ENCODE assay signal across 14 cellular contexts in genomic region chrX:48492293-48492910, GRCh38. TPM values are rescaled to one million over a fixed set of nuclear protein-coding genes. Genes with fewer than 3 reads are reported as not detected.
DNase-seq lines count a peak whose midpoint lies in the region; TF ChIP-seq lines count a peak whose summit lies in the region.
"Had no signal": no experiment of that assay in that cellular context is flagged by ENCODE, and none has a peak within 500 bp of the region (broad histone marks: within the 10 kb centered on the region; RNA-seq: fewer than 3 reads in every experiment).

No MANE protein-coding gene starts in this region.

- H3K9me3 ChIP-seq in skeletal muscle satellite cell (replicated peaks; ENCODE audit: low read length) = no peaks in the 10 kb centered on the region
- H3K9me3 ChIP-seq in CD8-positive, alpha-beta memory T cell (ENCODE audit: low read length) = no peaks in the 10 kb centered on the region

- peaks cover 51% of the 10 kb centered on the region for H3K4me1 ChIP-seq in skeletal muscle satellite cell (ENCODE audit: control insufficient read depth, insufficient read depth, low read length)
- no peaks in the 10 kb centered on the region for H3K4me1 ChIP-seq in CD8-positive, alpha-beta memory T cell (ENCODE audit: insufficient read depth, low read length)
- H3K4me1 ChIP-seq: stomach had no signal

- TF ChIP-seq CTCF in HFFc6 (IDR thresholded peaks at IDR 0.05) (no peak), RWPE1 (conservative IDR thresholded peaks at IDR 0.05; ENCODE audit: low read depth) (no peak)

- no peak overlapping the region for H3K4me3 ChIP-seq in skeletal muscle satellite cell (ENCODE audit: low read length)
- no peak overlapping the region for H3K4me3 ChIP-seq in CD8-positive, alpha-beta memory T cell (ENCODE audit: low read length)
- H3K4me3 ChIP-seq: stomach had no signal

- no peak overlapping the region for H3K4me3 Mint-ChIP-seq in HFFc6
- no peak overlapping the region for H3K4me3 Mint-ChIP-seq in CD8-positive, alpha-beta memory T cell
- no peak overlapping the region for H3K4me3 Mint-ChIP-seq in activated T-helper 2 cell treated with anti-CD3 and anti-CD28 coated beads, Interferon-gamma antibody, Interleukin-2, Interleukin-4, amounts not matched to agents 10 μg/mL and 5 μg/mL and 100 μg/mL, durations not matched to agents 14 hours and 24 hours and 36 hours (ENCODE audit: low read depth)

- CTCF ChIA-PET in RWPE1 (lab: Yijun Ruan, JAX) = no interaction called here
- CTCF ChIA-PET in CD8-positive, alpha-beta memory T cell (lab: Charles Lee) = no interaction called here

- peak overlapping the region; percentile 90 for H3K27ac Mint-ChIP-seq in HFFc6
- no peak overlapping the region for H3K27ac Mint-ChIP-seq in CD8-positive, alpha-beta memory T cell
- no peak overlapping the region for H3K27ac Mint-ChIP-seq in activated T-helper 2 cell treated with anti-CD3 and anti-CD28 coated beads, Interferon-gamma antibody, Interleukin-2, Interleukin-4, amounts not matched to agents 10 μg/mL and 5 μg/mL and 100 μg/mL, durations not matched to agents 14 hours and 24 hours and 36 hours

- H3K9ac ChIP-seq in skeletal muscle satellite cell (ENCODE audit: low read depth, low read length) = peak overlapping the region; percentile 56

- H3K27ac ChIP-seq in RWPE1 = peak overlapping the region; percentile 94
- H3K27ac ChIP-seq in CD8-positive, alpha-beta memory T cell (ENCODE audit: low read depth, low read length) = no peak overlapping the region
- H3K27ac ChIP-seq: stomach had no signal

- POLR2A ChIA-PET in RWPE1 (lab: Yijun Ruan, JAX; ENCODE audit: low non-redundant PET) = no interaction called here
- POLR2A ChIA-PET in CD8-positive, alpha-beta memory T cell (lab: Charles Lee) = no interaction called here

- H3K4me2 ChIP-seq in skeletal muscle satellite cell (ENCODE audit: low read length) = peak overlapping the region; percentile 58

- no peaks in the 10 kb centered on the region for H3K36me3 ChIP-seq in skeletal muscle satellite cell (ENCODE audit: insufficient read depth, low read length)
- H3K36me3 ChIP-seq in CD8-positive, alpha-beta memory T cell (ENCODE audit: insufficient read depth, low read length) = no peaks in the 10 kb centered on the region
- H3K36me3 ChIP-seq: stomach had no signal

- peaks cover 42% of the 10 kb centered on the region for H3K4me1 Mint-ChIP-seq in HFFc6 (ENCODE audit: low read depth)
- H3K4me1 Mint-ChIP-seq in CD8-positive, alpha-beta memory T cell = no peaks in the 10 kb centered on the region
- no peaks in the 10 kb centered on the region for H3K4me1 Mint-ChIP-seq in activated T-helper 2 cell treated with anti-CD3 and anti-CD28 coated beads, Interferon-gamma antibody, Interleukin-2, Interleukin-4, amounts not matched to agents 10 μg/mL and 5 μg/mL and 100 μg/mL, durations not matched to agents 14 hours and 24 hours and 36 hours (ENCODE audit: low read depth)

- intact Hi-C loops in activated T-helper 2 cell treated with anti-CD3 and anti-CD28 coated beads, Interferon-gamma antibody, Interleukin-2, Interleukin-4, amounts not matched to agents 10 μg/mL and 5 μg/mL and 100 μg/mL, durations not matched to agents 14 hours and 24 hours and 36 hours (cut with micrococcal nuclease) = no loop called here

- no peaks in the 10 kb centered on the region for H3K9me3 Mint-ChIP-seq in HFFc6
- H3K9me3 Mint-ChIP-seq in CD8-positive, alpha-beta memory T cell = peaks cover 0 to 2% (median 0%) of the 10 kb centered on the region in 5 donors
- H3K9me3 Mint-ChIP-seq in activated T-helper 2 cell treated with anti-CD3 and anti-CD28 coated beads, Interferon-gamma antibody, Interleukin-2, Interleukin-4, amounts not matched to agents 10 μg/mL and 5 μg/mL and 100 μg/mL, durations not matched to agents 14 hours and 24 hours and 36 hours = no peaks in the 10 kb centered on the region

- H3K36me3 Mint-ChIP-seq in HFFc6 (ENCODE audit: low read depth) = no peaks in the 10 kb centered on the region
- H3K36me3 Mint-ChIP-seq in CD8-positive, alpha-beta memory T cell = peaks cover 0 to under 1% (median 0%) of the 10 kb centered on the region in 3 donors
- peaks cover under 1% of the 10 kb centered on the region for H3K36me3 Mint-ChIP-seq in activated T-helper 2 cell treated with anti-CD3 and anti-CD28 coated beads, Interferon-gamma antibody, Interleukin-2, Interleukin-4, amounts not matched to agents 10 μg/mL and 5 μg/mL and 100 μg/mL, durations not matched to agents 14 hours and 24 hours and 36 hours (ENCODE audit: low read depth)

- DNase-seq in HFFc6 = peak; percentile 15
- no peak for DNase-seq in RWPE1 (ENCODE audit: low spot score)
- peak; percentile 27 for DNase-seq in fibroblast of gingiva (ENCODE audit: low read depth)
- DNase-seq in amniotic stem cell (lab: John Stamatoyannopoulos, UW) = no peak
- no peak for DNase-seq in CD8-positive, alpha-beta memory T cell
- no peak for DNase-seq in activated T-helper 2 cell treated with anti-CD3 and anti-CD28 coated beads, Interferon-gamma antibody, Interleukin-2, Interleukin-4, amounts not matched to agents 10 μg/mL and 5 μg/mL and 100 μg/mL, durations not matched to agents 14 hours and 24 hours and 36 hours (ENCODE audit: low spot score)
- DNase-seq: activated CD8-positive, alpha-beta memory T cell treated with anti-CD3 and anti-CD28 coated beads for 24 hours; activated naive CD4-positive, alpha-beta T cell treated with anti-CD3 and anti-CD28 coated beads, Interleukin-2, amount 50 U/mL, for 16 hours; DND-41; NCI-H1105 treated with DMSO at 0.1 percent for 48 hours; NCI-H748 treated with DMSO at 0.1 percent for 48 hours; stimulated activated CD4-positive, alpha-beta T cell treated with anti-CD3 and anti-CD28 coated beads, Interleukin-4, amount 100 ng/mL, for 24 hours; stomach had no signal

- H3K27me3 Mint-ChIP-seq in HFFc6 (ENCODE audit: insufficient read depth) = peaks cover 3% of the 10 kb centered on the region
- H3K27me3 Mint-ChIP-seq in CD8-positive, alpha-beta memory T cell = peaks cover 0 to 9% of the 10 kb centered on the region in 2 donors
- no peaks in the 10 kb centered on the region for H3K27me3 Mint-ChIP-seq in activated T-helper 2 cell treated with anti-CD3 and anti-CD28 coated beads, Interferon-gamma antibody, Interleukin-2, Interleukin-4, amounts not matched to agents 10 μg/mL and 5 μg/mL and 100 μg/mL, durations not matched to agents 14 hours and 24 hours and 36 hours (ENCODE audit: low read depth)

- H3K27me3 ChIP-seq in skeletal muscle satellite cell (ENCODE audit: control insufficient read depth, insufficient read depth, low read length) = no peaks in the 10 kb centered on the region
- H3K27me3 ChIP-seq in CD8-positive, alpha-beta memory T cell (ENCODE audit: insufficient read depth, low read length, poor library complexity, severe bottlenecking) = no peaks in the 10 kb centered on the region
- H3K27me3 ChIP-seq: stomach had no signal

RNA-seq across cellular contexts. Expression of gene PORCN, which starts 16.4 kb away (rescaled TPM):
- total RNA-seq in HFFc6 (2021; fragmentation: NEBNext Ultra II Directional; extraction: Animal tissue kit (Norgen Biotek cat#: 25700)) = 10 to 100 TPM in 4 of 6 experiments, 1 to 10 TPM in 2; 9.0 to 13.8 (median 10.7) TPM
- 33.4 and 36.0 TPM in 2 replicates for total RNA-seq in skeletal muscle satellite cell (2012; rRNA removed)
- 10 to 100 TPM; 12.8 to 13.5 TPM for total RNA-seq in CD8-positive, alpha-beta memory T cell
- polyA plus RNA-seq in CD8-positive, alpha-beta memory T cell = 17.8 TPM
- 16.5 and 17.7 TPM in 2 replicates for total RNA-seq in activated T-helper 2 cell treated with anti-CD3 and anti-CD28 coated beads, Interferon-gamma antibody, Interleukin-2, Interleukin-4, amounts not matched to agents 10 μg/mL and 5 μg/mL and 100 μg/mL, durations not matched to agents 14 hours and 24 hours and 36 hours

RNA-seq across cellular contexts. Expression of gene FTSJ1, which starts 16.4 kb away (rescaled TPM):
- total RNA-seq in HFFc6 (2021; fragmentation: NEBNext Ultra II Directional; extraction: Animal tissue kit (Norgen Biotek cat#: 25700)) = 10 to 100 TPM; 51.5 to 66.7 (median 59.7) TPM
- total RNA-seq in skeletal muscle satellite cell (2012; rRNA removed) = 118 and 124 TPM in 2 replicates
- 100 to 1,000 TPM; 105 to 107 TPM for total RNA-seq in CD8-positive, alpha-beta memory T cell
- polyA plus RNA-seq in CD8-positive, alpha-beta memory T cell = 69.4 TPM
- total RNA-seq in activated T-helper 2 cell treated with anti-CD3 and anti-CD28 coated beads, Interferon-gamma antibody, Interleukin-2, Interleukin-4, amounts not matched to agents 10 μg/mL and 5 μg/mL and 100 μg/mL, durations not matched to agents 14 hours and 24 hours and 36 hours = 84.6 and 89.8 TPM in 2 replicates

RNA-seq across cellular contexts. Expression of gene SLC38A5, which starts 22.3 kb away (rescaled TPM):
- total RNA-seq in HFFc6 (2021; fragmentation: NEBNext Ultra II Directional; extraction: Animal tissue kit (Norgen Biotek cat#: 25700)) = under 1 TPM in 5 of 6 experiments, not detected in 1; 0.40 to 0.91 (median 0.79) TPM
- 96.1 and 181 TPM in 2 replicates for total RNA-seq in skeletal muscle satellite cell (2012; rRNA removed)
- total RNA-seq in CD8-positive, alpha-beta memory T cell = 100 to 1,000 TPM; 188 to 211 TPM
- polyA plus RNA-seq in CD8-positive, alpha-beta memory T cell = 19.8 TPM
- 146 and 147 TPM in 2 replicates for total RNA-seq in activated T-helper 2 cell treated with anti-CD3 and anti-CD28 coated beads, Interferon-gamma antibody, Interleukin-2, Interleukin-4, amounts not matched to agents 10 μg/mL and 5 μg/mL and 100 μg/mL, durations not matched to agents 14 hours and 24 hours and 36 hours

RNA-seq across cellular contexts. Expression of gene EBP, which starts 29.2 kb away (rescaled TPM):
- 10 to 100 TPM; 26.0 to 42.2 (median 39.1) TPM for total RNA-seq in HFFc6 (2021; fragmentation: NEBNext Ultra II Directional; extraction: Animal tissue kit (Norgen Biotek cat#: 25700))
- 70.2 and 82.6 TPM in 2 replicates for total RNA-seq in skeletal muscle satellite cell (2012; rRNA removed)
- 100 to 1,000 TPM; 150 to 153 TPM for total RNA-seq in CD8-positive, alpha-beta memory T cell
- 109 TPM for polyA plus RNA-seq in CD8-positive, alpha-beta memory T cell
- 209 and 212 TPM in 2 replicates for total RNA-seq in activated T-helper 2 cell treated with anti-CD3 and anti-CD28 coated beads, Interferon-gamma antibody, Interleukin-2, Interleukin-4, amounts not matched to agents 10 μg/mL and 5 μg/mL and 100 μg/mL, durations not matched to agents 14 hours and 24 hours and 36 hours

RNA-seq across cellular contexts. Expression of gene TBC1D25, which starts 47.1 kb away (rescaled TPM):
- 10 to 100 TPM; 13.0 to 15.3 (median 13.8) TPM for total RNA-seq in HFFc6 (2021; fragmentation: NEBNext Ultra II Directional; extraction: Animal tissue kit (Norgen Biotek cat#: 25700))
- total RNA-seq in skeletal muscle satellite cell (2012; rRNA removed) = 5.8 and 7.6 TPM in 2 replicates
- total RNA-seq in CD8-positive, alpha-beta memory T cell = 10 to 100 TPM; 14.0 to 15.2 TPM
- 21.5 TPM for polyA plus RNA-seq in CD8-positive, alpha-beta memory T cell
- 16.0 and 18.3 TPM in 2 replicates for total RNA-seq in activated T-helper 2 cell treated with anti-CD3 and anti-CD28 coated beads, Interferon-gamma antibody, Interleukin-2, Interleukin-4, amounts not matched to agents 10 μg/mL and 5 μg/mL and 100 μg/mL, durations not matched to agents 14 hours and 24 hours and 36 hours

Comparison
In these comparisons a context has a peak if more than half of its experiments do, and no peak if none do; other contexts are left out.
1. DNase-seq: peak in HFFc6 (single experiment) and fibroblast of gingiva (single experiment); none in RWPE1 (single experiment), amniotic stem cell (single experiment), CD8-positive, alpha-beta memory T cell (0 of 5) and activated T-helper 2 cell treated with anti-CD3 and anti-CD28 coated beads, Interferon-gamma antibody, Interleukin-2, Interleukin-4, amounts not matched to agents 10 μg/mL and 5 μg/mL and 100 μg/mL, durations not matched to agents 14 hours and 24 hours and 36 hours (single experiment).
2. RNA of gene SLC38A5, which starts 22.3 kb away (total RNA-seq): 188 to 211 TPM in CD8-positive, alpha-beta memory T cell and 146 to 147 TPM in activated T-helper 2 cell treated with anti-CD3 and anti-CD28 coated beads, Interferon-gamma antibody, Interleukin-2, Interleukin-4, amounts not matched to agents 10 μg/mL and 5 μg/mL and 100 μg/mL, durations not matched to agents 14 hours and 24 hours and 36 hours; 0.40 to 0.91 TPM in HFFc6; every median in the first group is over 10 times any median in the second.